Comparison of ENCODE assay signal across 8 cellular contexts in genomic region chr5:142324377-142324870, GRCh38. TPM values are rescaled to one million over a fixed set of nuclear protein-coding genes. Genes with fewer than 3 reads are reported as not detected.
DNase-seq lines count a peak whose midpoint lies in the region; ATAC-seq and TF ChIP-seq lines count a peak whose summit lies in the region.

No MANE protein-coding gene starts in this region.

- H3K27ac Mint-ChIP-seq in activated naive CD8-positive, alpha-beta T cell treated with anti-CD3 and anti-CD28 coated beads, Interleukin-2, amount 10 ng/mL, durations not matched to agents 7 days and 5 days, result peak overlapping the region; percentile 83
- H3K27ac Mint-ChIP-seq in stimulated activated effector memory CD8-positive, alpha-beta T cell treated with anti-CD3 and anti-CD28 coated beads, Interleukin-12 subunit alpha, Interleukin-12 subunit beta, amount 100 ng/mL, for 72 hours, result peak overlapping the region; percentile 63

- peak overlapping the region; percentile 91 for H3K9ac ChIP-seq in HUES48 (ENCODE audit: low read depth, low read length)
- H3K9ac ChIP-seq in iPS-15b (ENCODE audit: low read depth, low read length), result peak overlapping the region; percentile 83

- CTCF ChIA-PET in GM10248 (lab: Yijun Ruan, JAX), result interaction anchor here (1.1 kb wide), 1 partner anchor 29 kb away, joined by 3 read pairs; no protein-coding TSS in a partner anchor

- H3K4me3 Mint-ChIP-seq in activated naive CD8-positive, alpha-beta T cell treated with anti-CD3 and anti-CD28 coated beads, Interleukin-2, amount 10 ng/mL, durations not matched to agents 7 days and 5 days, result peak overlapping the region; percentile 89
- peak overlapping the region; percentile 86 for H3K4me3 Mint-ChIP-seq in stimulated activated effector memory CD8-positive, alpha-beta T cell treated with anti-CD3 and anti-CD28 coated beads, Interleukin-12 subunit alpha, Interleukin-12 subunit beta, amount 100 ng/mL, for 72 hours

- TF ChIP-seq POLR2A in erythroblast (IDR thresholded peaks at IDR 0.05; ENCODE audit: low read length), result no peak

- peak; percentile 6 for TF ChIP-seq CTCF in GM10248 (IDR thresholded peaks at IDR 0.05; ENCODE audit: control extremely low read depth, extremely low read depth, low read depth, missing control alignments)

- no peaks in the 10 kb centered on the region for H3K9me3 Mint-ChIP-seq in activated naive CD8-positive, alpha-beta T cell treated with anti-CD3 and anti-CD28 coated beads, Interleukin-2, amount 10 ng/mL, durations not matched to agents 7 days and 5 days
- H3K9me3 Mint-ChIP-seq in stimulated activated effector memory CD8-positive, alpha-beta T cell treated with anti-CD3 and anti-CD28 coated beads, Interleukin-12 subunit alpha, Interleukin-12 subunit beta, amount 100 ng/mL, for 72 hours, result no peaks in the 10 kb centered on the region

- H3K9me3 ChIP-seq in HUES48 (ENCODE audit: control insufficient read depth, insufficient read depth, low read length) (no peaks in the 10 kb centered on the region), iPS-15b (ENCODE audit: control insufficient read depth, insufficient read depth, low read length) (no peaks in the 10 kb centered on the region)

- H3K36me3 Mint-ChIP-seq in activated naive CD8-positive, alpha-beta T cell treated with anti-CD3 and anti-CD28 coated beads, Interleukin-2, amount 10 ng/mL, durations not matched to agents 7 days and 5 days, result no peaks in the 10 kb centered on the region
- H3K36me3 Mint-ChIP-seq in stimulated activated effector memory CD8-positive, alpha-beta T cell treated with anti-CD3 and anti-CD28 coated beads, Interleukin-12 subunit alpha, Interleukin-12 subunit beta, amount 100 ng/mL, for 72 hours, result peaks cover 6% of the 10 kb centered on the region

- peaks cover 29% of the 10 kb centered on the region for H3K4me1 Mint-ChIP-seq in activated naive CD8-positive, alpha-beta T cell treated with anti-CD3 and anti-CD28 coated beads, Interleukin-2, amount 10 ng/mL, durations not matched to agents 7 days and 5 days
- peaks cover 45% of the 10 kb centered on the region for H3K4me1 Mint-ChIP-seq in stimulated activated effector memory CD8-positive, alpha-beta T cell treated with anti-CD3 and anti-CD28 coated beads, Interleukin-12 subunit alpha, Interleukin-12 subunit beta, amount 100 ng/mL, for 72 hours

- POLR2A ChIA-PET in GM10248 (lab: Yijun Ruan, JAX), result no interaction called here
- POLR2A ChIA-PET in activated naive CD8-positive, alpha-beta T cell treated with anti-CD3 and anti-CD28 coated beads, Interleukin-2, amount 10 ng/mL, durations not matched to agents 7 days and 5 days (lab: Charles Lee), result interaction anchor here (0.7 to 2.4 kb wide), 4 partner anchors 32 to 520 kb away, joined by 4 to 22 read pairs (median 6); no protein-coding TSS in a partner anchor

- H3K4me1 ChIP-seq in HUES48 (ENCODE audit: control insufficient read depth, insufficient read depth, low read length), result peaks cover 49% of the 10 kb centered on the region
- H3K4me1 ChIP-seq in iPS-15b (ENCODE audit: control insufficient read depth, insufficient read depth, low read length), result peaks cover 36% of the 10 kb centered on the region

- peaks cover 43% of the 10 kb centered on the region for H3K27me3 Mint-ChIP-seq in activated naive CD8-positive, alpha-beta T cell treated with anti-CD3 and anti-CD28 coated beads, Interleukin-2, amount 10 ng/mL, durations not matched to agents 7 days and 5 days

- H3K36me3 ChIP-seq in HUES48 (ENCODE audit: control insufficient read depth, insufficient read depth, low read length) (peaks cover under 1% of the 10 kb centered on the region; the same call in 1 of the 2 replicates), iPS-15b (ENCODE audit: control insufficient read depth, insufficient read depth, low read length) (peaks cover 11% of the 10 kb centered on the region)

- H3K27ac ChIP-seq in HUES48 (ENCODE audit: low read depth, low read length), result peak overlapping the region; percentile 96

- peak; percentile 46 for ATAC-seq in GM21390 (IDR thresholded peaks at IDR 0.05; ENCODE audit: unreplicated experiment)
- peak; percentile 52 for ATAC-seq in activated naive CD8-positive, alpha-beta T cell treated with anti-CD3 and anti-CD28 coated beads, Interleukin-2, amount 10 ng/mL, durations not matched to agents 7 days and 5 days (ENCODE audit: low read depth)
- peak; percentile 70 for ATAC-seq in stimulated activated effector memory CD8-positive, alpha-beta T cell treated with anti-CD3 and anti-CD28 coated beads, Interleukin-12 subunit alpha, Interleukin-12 subunit beta, amount 100 ng/mL, for 72 hours

- peaks cover 10% of the 10 kb centered on the region; the same call in 1 of the 2 replicates for H3K27me3 ChIP-seq in HUES48 (ENCODE audit: control insufficient read depth, insufficient read depth, low read length)
- peaks cover 5% of the 10 kb centered on the region for H3K27me3 ChIP-seq in iPS-15b (ENCODE audit: control insufficient read depth, insufficient read depth, low read length)

- DNase-seq in GM10248 (ENCODE audit: extremely low spot score) (no peak), DMS153 (lab: John Stamatoyannopoulos, UW) (no peak), erythroblast (lab: John Stamatoyannopoulos, UW) (no peak)
- DNase-seq in activated naive CD8-positive, alpha-beta T cell treated with anti-CD3 and anti-CD28 coated beads, Interleukin-2, amount 10 ng/mL, durations not matched to agents 7 days and 5 days, result no peak
- no peak for DNase-seq in stimulated activated effector memory CD8-positive, alpha-beta T cell treated with anti-CD3 and anti-CD28 coated beads, Interleukin-12 subunit alpha, Interleukin-12 subunit beta, amount 100 ng/mL, for 72 hours (ENCODE audit: low spot score in 2 of 2)

- peak overlapping the region; percentile 80 for H3K4me3 ChIP-seq in HUES48 (ENCODE audit: low read depth, low read length)
- peak overlapping the region; percentile 88 for H3K4me3 ChIP-seq in iPS-15b (ENCODE audit: low read depth, low read length)

RNA-seq across cellular contexts. Expression of gene SPRY4, which starts 0.4 kb away (rescaled TPM):
- total RNA-seq in activated naive CD8-positive, alpha-beta T cell treated with anti-CD3 and anti-CD28 coated beads, Interleukin-2, amount 10 ng/mL, durations not matched to agents 7 days and 5 days, result 1 to 10 TPM in 1 of 2 experiments, under 1 TPM in 1; 0.96 to 1.7 TPM
